ENCODE assay signal across 8 cellular contexts in the genomic region with DNA sequence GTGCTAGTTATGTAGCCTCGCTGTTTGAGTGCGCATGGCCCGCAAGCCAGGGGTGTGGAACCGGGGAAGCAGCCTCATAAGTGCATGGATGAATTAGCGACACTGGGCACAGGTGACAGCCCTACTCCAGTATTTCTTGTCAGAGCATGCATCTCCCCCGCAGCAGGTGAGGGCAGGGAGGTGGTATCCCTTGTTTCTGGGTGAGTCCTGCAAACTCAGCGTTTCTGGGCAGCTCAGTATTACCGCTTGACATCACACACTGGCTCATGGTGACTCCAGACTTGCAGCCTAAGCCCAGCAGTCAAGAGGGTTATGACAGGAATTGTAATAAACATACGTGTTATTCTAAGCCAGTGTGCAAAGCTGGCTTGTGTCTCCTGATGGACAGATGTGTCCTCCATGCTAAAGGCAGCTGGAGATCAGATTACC. TPM values are rescaled to one million over a fixed set of nuclear protein-coding genes. Genes with fewer than 3 reads are reported as not detected.
DNase-seq lines count a peak whose midpoint lies in the region; ATAC-seq and TF ChIP-seq lines count a peak whose summit lies in the region.

No MANE protein-coding gene starts in this region.

- H3K4me1 Mint-ChIP-seq in activated B cell treated with CpG ODN at 0.5 μM for 24 hours: peaks cover 37% of the 10 kb centered on the region

- POLR2A ChIA-PET in activated B cell treated with CpG ODN at 0.5 μM for 24 hours (lab: Charles Lee): interaction anchor here (1.7 to 7.9 kb wide), 2 partner anchors 89 to 94 kb away, joined by 3 to 150 read pairs; no protein-coding TSS in a partner anchor

- H3K4me3 Mint-ChIP-seq in activated B cell treated with CpG ODN at 0.5 μM for 24 hours: peak overlapping the region; percentile 81

- CTCF ChIA-PET in activated B cell treated with CpG ODN at 0.5 μM for 24 hours (lab: Charles Lee): interaction anchor here (0.9 kb wide), 1 partner anchor 274 kb away, joined by 3 read pairs; no protein-coding TSS in a partner anchor

- H3K4me3 ChIP-seq in heart left ventricle (peak overlapping the region in 9 of 12 donors; percentile 54 to 75 (median 67)), uterus (peak overlapping the region in 1 of 2 donors; percentile 13)

- ATAC-seq in heart left ventricle (peak in 2 of 4 donors; percentile 7 to 19), activated B cell treated with CpG ODN at 0.5 μM for 24 hours (ENCODE audit: low read depth) (no peak), HG02885 (IDR thresholded peaks at IDR 0.05; ENCODE audit: poor library complexity, unreplicated experiment) (no peak)

- TF ChIP-seq POLR2A in heart left ventricle (IDR thresholded peaks at IDR 0.05) (no peak), uterus (IDR thresholded peaks at IDR 0.05) (no peak)

- 59 to 82% (median 72%) methylated on average over 7 to 9 of the region's 9 CpGs for WGBS in heart left ventricle, 4 donors

- H3K36me3 ChIP-seq in heart left ventricle: no peaks in the 10 kb centered on the region
- H3K36me3 ChIP-seq in uterus: no peaks in the 10 kb centered on the region

- H3K27ac Mint-ChIP-seq in activated B cell treated with CpG ODN at 0.5 μM for 24 hours: no peak overlapping the region

- DNase-seq in heart left ventricle (no peak), cardiac septum (ENCODE audit: low spot score) (no peak), activated B cell treated with CpG ODN at 0.5 μM for 24 hours (no peak), kidney tubule cell (ENCODE audit: low spot score) (peak; percentile 18), uterus (no peak), NOMO-1 treated with DMSO at 0.1 percent for 48 hours (lab: John Stamatoyannopoulos, UW; ENCODE audit: unreplicated experiment) (no peak)
- DNase-seq in activated CD4-positive, CD25-positive, alpha-beta regulatory T cell treated with anti-CD3 and anti-CD28 coated beads, Interleukin-2, amount 50 U/mL, for 72 hours: no peak

- H3K9me3 Mint-ChIP-seq in activated B cell treated with CpG ODN at 0.5 μM for 24 hours: no peaks in the 10 kb centered on the region

- peaks cover 31% of the 10 kb centered on the region for H3K27me3 Mint-ChIP-seq in activated B cell treated with CpG ODN at 0.5 μM for 24 hours

- peaks cover 4 to 56% (median 29%) of the 10 kb centered on the region in 12 donors for H3K4me1 ChIP-seq in heart left ventricle
- H3K4me1 ChIP-seq in uterus: peaks cover 4 to 6% of the 10 kb centered on the region in 2 donors

- H3K36me3 Mint-ChIP-seq in activated B cell treated with CpG ODN at 0.5 μM for 24 hours (ENCODE audit: low read depth): no peaks in the 10 kb centered on the region

- H3K27ac ChIP-seq in heart left ventricle (peak overlapping the region in 5 of 12 donors; percentile 31 to 85 (median 74)), uterus (peak overlapping the region; percentile 46 to 94)

- intact Hi-C loops in heart left ventricle (cut with DNase I): loop anchor here in 9 of 10 donors (5.0 to 10.0 kb wide), 10 partner anchors 54 to 367 kb away; a partner anchor contains a TSS
- intact Hi-C loops in cardiac septum (cut with DNase I): loop anchor here (2.0 kb wide), 1 partner anchor 91 kb away; no protein-coding TSS in a partner anchor
- intact Hi-C loops in activated B cell treated with CpG ODN at 0.5 μM for 24 hours (cut with micrococcal nuclease): no loop called here
- intact Hi-C loops in uterus (cut with DNase I; ENCODE audit: low total_unique reads): loop anchor here (10.0 kb wide), 2 partner anchors 97 to 237 kb away; no protein-coding TSS in a partner anchor

- TF ChIP-seq CTCF in heart left ventricle (IDR thresholded peaks at IDR 0.05) (no peak), activated B cell treated with CpG ODN at 0.5 μM for 24 hours (IDR thresholded peaks at IDR 0.05) (no peak), uterus (IDR thresholded peaks at IDR 0.05) (no peak)

- H3K9me3 ChIP-seq in heart left ventricle (no peaks in the 10 kb centered on the region), uterus (no peaks in the 10 kb centered on the region)

- H3K27me3 ChIP-seq in heart left ventricle (peaks cover 7 to 52% (median 19%) of the 10 kb centered on the region in 9 donors), uterus (no peaks in the 10 kb centered on the region)

RNA-seq across cellular contexts. Expression of a gene that starts 2.5 kb away (rescaled TPM):
- total RNA-seq in heart left ventricle (1 to 10 TPM in 7 of 9 donors, under 1 TPM in 2; 0.28 to 7.2 (median 2.3) TPM), cardiac septum (1.5 TPM), activated B cell treated with CpG ODN at 0.5 μM for 24 hours (32.3 and 34.6 TPM in 2 replicates), uterus (10 to 100 TPM in 1 of 4 donors, 1 to 10 TPM in 3; 8.5 to 12.6 (median 9.2) TPM)
- polyA plus RNA-seq in heart left ventricle: 1 to 10 TPM in 1 of 2 donors, under 1 TPM in 1; 0.88 to 1.5 TPM
